ENCODE assay signal across 8 cellular contexts in genomic region chr21:26140185-26140584, GRCh38. TPM values are rescaled to one million over a fixed set of nuclear protein-coding genes. Genes with fewer than 3 reads are reported as not detected.
A peak's percentile ranks its signal among the peaks of the same experiment; 100 is the strongest.
DNase-seq lines count a peak whose midpoint lies in the region; ATAC-seq and TF ChIP-seq lines count a peak whose summit lies in the region.

No MANE protein-coding gene starts in this region.

- H3K56ac ChIP-seq in mesendoderm (ENCODE audit: low read length) = no peak overlapping the region

- CTCF ChIA-PET in BJ (lab: Yijun Ruan, JAX) = interaction anchor here (1.1 to 1.2 kb wide), 2 partner anchors 28 to 44 kb away, joined by 4 to 5 read pairs; no protein-coding TSS in a partner anchor

- no peak overlapping the region for H2BK15ac ChIP-seq in mesendoderm (replicated peaks; ENCODE audit: low read depth)

- H2AK5ac ChIP-seq in mesendoderm (ENCODE audit: low read length) = no peak overlapping the region

- no peak overlapping the region for H3K4ac ChIP-seq in mesendoderm (ENCODE audit: low read depth, low read length)

- intact Hi-C loops in vagina (cut with DNase I) = no loop called here

- H3K27me3 ChIP-seq in BJ (ENCODE audit: control insufficient read depth, insufficient read depth, low read length) = no peaks in the 10 kb centered on the region
- H3K27me3 ChIP-seq in mesendoderm (ENCODE audit: insufficient read depth, low read length, poor library complexity) = no peaks in the 10 kb centered on the region
- H3K27me3 ChIP-seq in vagina = no peaks in the 10 kb centered on the region

- no peak overlapping the region for H3K18ac ChIP-seq in mesendoderm (ENCODE audit: low read length)

- ATAC-seq in HG03439 (IDR thresholded peaks at IDR 0.05; ENCODE audit: unreplicated experiment) (no peak), GM21526 (IDR thresholded peaks at IDR 0.05; ENCODE audit: low FRiP score, unreplicated experiment) (no peak)

- H3K4me2 ChIP-seq in mesendoderm (ENCODE audit: low read length) = no peak overlapping the region

- TF ChIP-seq POLR2A in vagina (IDR thresholded peaks at IDR 0.05) = no peak

- peaks cover 83% of the 10 kb centered on the region for H3K79me2 ChIP-seq in mesendoderm (ENCODE audit: control insufficient read depth, insufficient read depth, low read length)

- no peak overlapping the region for H3K23ac ChIP-seq in mesendoderm (ENCODE audit: low read length)

- H2BK5ac ChIP-seq in mesendoderm (ENCODE audit: low read length) = peak overlapping the region; percentile 25

- H3K4me1 ChIP-seq in mesendoderm (ENCODE audit: control insufficient read depth, low read depth, low read length) (peaks cover 10% of the 10 kb centered on the region), vagina (peaks cover 42% of the 10 kb centered on the region)

- H3K4me3 ChIP-seq in BJ (ENCODE audit: low read depth, low read length) (no peak overlapping the region), mesendoderm (ENCODE audit: low read length) (no peak overlapping the region), vagina (no peak overlapping the region)

- H3K9me3 ChIP-seq in vagina = no peaks in the 10 kb centered on the region

- H3K79me1 ChIP-seq in mesendoderm (ENCODE audit: low read length) = peaks cover 7% of the 10 kb centered on the region

- peak; percentile 85 for DNase-seq in BJ (ENCODE audit: low read depth)
- peak; percentile 54 for DNase-seq in LoVo (ENCODE audit: low spot score)
- peak; percentile 60 for DNase-seq in dedifferentiated amniotic fluid mesenchymal stem cell (ENCODE audit: extremely low spot score)
- peak; percentile 52 for DNase-seq in mesendoderm
- DNase-seq in Kasumi-1 (lab: John Stamatoyannopoulos, UW) = no peak
- no peak for DNase-seq in vagina (ENCODE audit: extremely low spot score in 2 of 2)

- H3K9ac ChIP-seq in mesendoderm (ENCODE audit: low read length) = no peak overlapping the region

- POLR2A ChIA-PET in BJ (lab: Charles Lee) = no interaction called here

- H4K8ac ChIP-seq in mesendoderm (ENCODE audit: low read depth, low read length) = no peak overlapping the region

- no peak overlapping the region for H2BK120ac ChIP-seq in mesendoderm (ENCODE audit: low read depth, low read length)

- H3K27ac ChIP-seq in mesendoderm (ENCODE audit: low read depth, low read length) = no peak overlapping the region
- H3K27ac ChIP-seq in vagina = no peak overlapping the region

- H3K36me3 ChIP-seq in BJ (ENCODE audit: control insufficient read depth, insufficient read depth, low read length) (peaks cover 2% of the 10 kb centered on the region; the same call in 1 of the 2 replicates), mesendoderm (ENCODE audit: control insufficient read depth, insufficient read depth, low read length) (peaks cover 1% of the 10 kb centered on the region), vagina (no peaks in the 10 kb centered on the region)

- no peak for TF ChIP-seq CTCF in BJ (IDR thresholded peaks at IDR 0.05; ENCODE audit: insufficient read depth, low read depth, low read length)
- no peak for TF ChIP-seq CTCF in vagina (IDR thresholded peaks at IDR 0.05)

- no CpG with 5 or more reads among the region's 6 CpGs for WGBS in mesendoderm (ENCODE audit: extremely low coverage, insufficient coverage, low lambda C conversion rate)

- H4K5ac ChIP-seq in mesendoderm (ENCODE audit: low read length) = no peak overlapping the region

RNA-seq across cellular contexts. Expression of gene APP, which starts 30.4 kb away (rescaled TPM):
- 778 and 964 TPM in 2 replicates for polyA plus RNA-seq in BJ (2011; rRNA removed)
- 241 and 278 TPM in 2 replicates for polyA minus RNA-seq in BJ (2011; rRNA and poly(A)+ RNA removed)
- polyA plus RNA-seq in mesendoderm (2013, experiment 1 of 2) = 355 TPM
- polyA plus RNA-seq in mesendoderm (2013, experiment 2 of 2) = 363 TPM
- 315 TPM for total RNA-seq in vagina

Comparison
In these comparisons a context has a peak if more than half of its experiments do, and no peak if none do; other contexts are left out.
1. DNase-seq: peak in BJ (single experiment), LoVo (single experiment), dedifferentiated amniotic fluid mesenchymal stem cell (single experiment) and mesendoderm (single experiment); none in Kasumi-1 (0 of 2) and vagina (0 of 2).